Comparison of ENCODE assay signal across 11 cellular contexts in genomic region chr3:101861212-101861977, GRCh38. TPM values are rescaled to one million over a fixed set of nuclear protein-coding genes. Genes with fewer than 3 reads are reported as not detected.
A peak's percentile ranks its signal among the peaks of the same experiment; 100 is the strongest.
DNase-seq lines count a peak whose midpoint lies in the region; ATAC-seq and TF ChIP-seq lines count a peak whose summit lies in the region.
"Had no signal": no experiment of that assay in that cellular context is flagged by ENCODE, and none has a peak within 500 bp of the region (broad histone marks: within the 10 kb centered on the region; RNA-seq: fewer than 3 reads in every experiment).

No MANE protein-coding gene starts in this region.

- H3K4me1 ChIP-seq in cardiac muscle cell (ENCODE audit: low read depth) (peaks cover 16% of the 10 kb centered on the region), neuronal stem cell (ENCODE audit: control insufficient read depth in 2 of 2, insufficient read depth in 1 of 2, low read depth in 1 of 2, low read length in 2 of 2) (no peaks in the 10 kb centered on the region), colonic mucosa (no peaks in the 10 kb centered on the region)

- peak overlapping the region; percentile 55 for H3K27ac Mint-ChIP-seq in activated T-helper 17 cell treated with anti-CD3 and anti-CD28 coated beads, Interleukin-2, amount 50 U/mL, for 72 hours

- intact Hi-C loops in cardiac septum (cut with DNase I) (no loop called here), colonic mucosa (cut with DNase I) (no loop called here)

- H3K18ac ChIP-seq in neuronal stem cell (ENCODE audit: low read length): no peak overlapping the region

- H3K9ac ChIP-seq in neuronal stem cell (ENCODE audit: low read depth, low read length, poor library complexity) (no peak overlapping the region), colonic mucosa (ENCODE audit: low read depth in 2 of 2, low read length in 2 of 2) (no peak overlapping the region)

- H2BK5ac ChIP-seq in neuronal stem cell (ENCODE audit: low read length): no peak overlapping the region

- H3K4me3 Mint-ChIP-seq in activated T-helper 17 cell treated with anti-CD3 and anti-CD28 coated beads, Interleukin-2, amount 50 U/mL, for 72 hours: peak overlapping the region; percentile 37

- H2BK12ac ChIP-seq in neuronal stem cell (ENCODE audit: low read length): no peak overlapping the region

- H3K27me3 Mint-ChIP-seq in activated T-helper 17 cell treated with anti-CD3 and anti-CD28 coated beads, Interleukin-2, amount 50 U/mL, for 72 hours: no peaks in the 10 kb centered on the region

- H3K36me3 ChIP-seq in cardiac muscle cell (peaks cover 50% of the 10 kb centered on the region), neuronal stem cell (replicated peaks in 1 of 2; ENCODE audit: control insufficient read depth in 2 of 2, insufficient read depth in 2 of 2, low read length in 2 of 2) (peaks cover 9 to 50% of the 10 kb centered on the region in 2 donors), colonic mucosa (peaks cover 25% of the 10 kb centered on the region)

- peaks cover 61% of the 10 kb centered on the region for H3K36me3 Mint-ChIP-seq in activated T-helper 17 cell treated with anti-CD3 and anti-CD28 coated beads, Interleukin-2, amount 50 U/mL, for 72 hours (ENCODE audit: low read depth)

- WGBS in neuronal stem cell (ENCODE audit: extremely low coverage in 2 of 2, insufficient read length in 2 of 2, insufficient replicate concordance in 1 of 2), 2 donors: no CpG with 5 or more reads among the region's 5 CpGs

- H3K4me3 ChIP-seq in cardiac muscle cell (no peak overlapping the region), neuronal stem cell (ENCODE audit: low read length in 2 of 2) (no peak overlapping the region), colonic mucosa (no peak overlapping the region)
- H3K4me3 ChIP-seq: pancreas had no signal

- no peak overlapping the region for H3K23ac ChIP-seq in neuronal stem cell (ENCODE audit: low read depth, low read length, poor library complexity)

- TF ChIP-seq CTCF in cardiac muscle cell (IDR thresholded peaks at IDR 0.05; ENCODE audit: low read depth, low read length) (no peak), colonic mucosa (IDR thresholded peaks at IDR 0.05) (no peak)

- peak overlapping the region; percentile 69 for H3K27ac ChIP-seq in cardiac muscle cell
- H3K27ac ChIP-seq in neuronal stem cell (replicated peaks; ENCODE audit: low read length): no peak overlapping the region
- no peak overlapping the region for H3K27ac ChIP-seq in colonic mucosa
- H3K27ac ChIP-seq: pancreas, WERI-Rb-1 had no signal

- no peaks in the 10 kb centered on the region for H3K27me3 ChIP-seq in cardiac muscle cell
- H3K27me3 ChIP-seq in neuronal stem cell (ENCODE audit: control insufficient read depth in 3 of 3, insufficient read depth in 3 of 3, low read depth in 1 of 3, low read length in 3 of 3): peaks cover 0 to 1% (median 0%) of the 10 kb centered on the region in 3 experiments
- no peaks in the 10 kb centered on the region for H3K27me3 ChIP-seq in colonic mucosa
- H3K27me3 ChIP-seq: pancreas had no signal

- H2BK15ac ChIP-seq in neuronal stem cell (ENCODE audit: low read length): no peak overlapping the region

- no peak overlapping the region for H2BK120ac ChIP-seq in neuronal stem cell (ENCODE audit: low read depth, low read length)

- DNase-seq in cardiac muscle cell (ENCODE audit: low read depth in 1 of 2, low spot score in 1 of 2) (peak in 1 of 2 donors; percentile 34), cardiac septum (ENCODE audit: low spot score) (no peak), neuronal stem cell (ENCODE audit: low spot score) (no peak), NCI-H2196 (lab: John Stamatoyannopoulos, UW; ENCODE audit: unreplicated experiment) (no peak), colonic mucosa (no peak)
- DNase-seq: central memory CD4-positive, alpha-beta T cell; pancreas; WERI-Rb-1 had no signal

- no peak overlapping the region for H2AFZ ChIP-seq in neuronal stem cell (ENCODE audit: low read length)

- peaks cover 46% of the 10 kb centered on the region for H3K4me1 Mint-ChIP-seq in activated T-helper 17 cell treated with anti-CD3 and anti-CD28 coated beads, Interleukin-2, amount 50 U/mL, for 72 hours

- no peaks in the 10 kb centered on the region for H3K9me3 Mint-ChIP-seq in activated T-helper 17 cell treated with anti-CD3 and anti-CD28 coated beads, Interleukin-2, amount 50 U/mL, for 72 hours

- no peak overlapping the region for H3K4me2 ChIP-seq in neuronal stem cell (ENCODE audit: insufficient read depth, low read length, poor library complexity, severe bottlenecking)

- H4K8ac ChIP-seq in neuronal stem cell (ENCODE audit: low read depth, low read length): no peak overlapping the region

- no peak overlapping the region for H2AK5ac ChIP-seq in neuronal stem cell (ENCODE audit: low read depth, low read length)

- no peaks in the 10 kb centered on the region for H3K79me1 ChIP-seq in neuronal stem cell (ENCODE audit: low read depth, low read length)

- no peak overlapping the region for H4K91ac ChIP-seq in neuronal stem cell (ENCODE audit: low read depth, low read length, poor library complexity)

- ATAC-seq in HG03159 (IDR thresholded peaks at IDR 0.05; ENCODE audit: unreplicated experiment) (peak; percentile 41), HG03469 (IDR thresholded peaks at IDR 0.05; ENCODE audit: unreplicated experiment) (no peak)
- ATAC-seq in activated T-helper 17 cell treated with anti-CD3 and anti-CD28 coated beads, Interleukin-2, amount 50 U/mL, for 72 hours (replicated peaks): peak; percentile 75
- ATAC-seq: pancreas had no signal

- no peak overlapping the region for H3K4ac ChIP-seq in neuronal stem cell (ENCODE audit: low read length)

- H3K9me3 ChIP-seq in cardiac muscle cell (ENCODE audit: low read depth) (no peaks in the 10 kb centered on the region), neuronal stem cell (replicated peaks in 1 of 2; ENCODE audit: control insufficient read depth in 2 of 2, insufficient read depth in 1 of 2, low read depth in 1 of 2, low read length in 2 of 2) (no peaks in the 10 kb centered on the region), colonic mucosa (no peaks in the 10 kb centered on the region)
- H3K9me3 ChIP-seq: pancreas had no signal

- H3K14ac ChIP-seq in neuronal stem cell (ENCODE audit: low read length): no peak overlapping the region

RNA-seq across cellular contexts. Expression of gene NFKBIZ, which starts 12.1 kb away (rescaled TPM):
- 75.5 and 86.5 TPM in 2 replicates for total RNA-seq in cardiac muscle cell
- 15.4 and 32.6 TPM in 2 replicates for polyA plus RNA-seq in cardiac muscle cell
- total RNA-seq in cardiac septum: 16.0 TPM
- total RNA-seq in activated T-helper 17 cell treated with anti-CD3 and anti-CD28 coated beads, Interleukin-2, amount 50 U/mL, for 72 hours: 100 to 1,000 TPM in 1 of 2 donors, 10 to 100 TPM in 1; 88.4 to 123 TPM
- 5.5 TPM for polyA plus RNA-seq in neuronal stem cell (2013, experiment 1 of 2)
- 6.6 TPM for polyA plus RNA-seq in neuronal stem cell (2013, experiment 2 of 2)
- total RNA-seq in colonic mucosa: 10 to 100 TPM; 69.4 to 96.2 TPM
